In genomic region chr6:167695831-167696230, GRCh38 we compare ENCODE assay signal across 27 cellular contexts.
"Had no signal": no experiment of that assay in that cellular context is flagged by ENCODE, and none has a peak within 500 bp of the region (broad histone marks: within the 10 kb centered on the region; RNA-seq: fewer than 3 reads in every experiment).

No MANE protein-coding gene starts in this region.

- H3K9me3 ChIP-seq: colonic mucosa, heart left ventricle had no signal

- ATAC-seq: activated T-cell treated with anti-CD3 and anti-CD28 coated beads, Interleukin-2, amount 50 U/mL, for 72 hours; activated T-helper 17 cell treated with anti-CD3 and anti-CD28 coated beads, Interleukin-2, amount 50 U/mL, for 72 hours; heart left ventricle; WTC11 had no signal

- H3K27ac Mint-ChIP-seq: activated CD4-positive, alpha-beta memory T cell treated with anti-CD3 and anti-CD28 coated beads, Interleukin-2, amount 10 ng/mL, durations not matched to agents 7 days and 5 days; activated CD4-positive, alpha-beta T cell treated with anti-CD3 and anti-CD28 coated beads, Interleukin-2, amount 10 ng/mL, durations not matched to agents 7 days and 5 days; activated naive CD8-positive, alpha-beta T cell; activated T-cell treated with anti-CD3 and anti-CD28 coated beads, Interleukin-2, amount 50 U/mL, for 24 hours; activated T-cell treated with anti-CD3 and anti-CD28 coated beads, Interleukin-2, amount 50 U/mL, for 72 hours; activated T-helper 17 cell treated with anti-CD3 and anti-CD28 coated beads, Interleukin-2, amount 50 U/mL, for 72 hours; endodermal cell; WTC11 had no signal

- H3K9me3 Mint-ChIP-seq: activated CD4-positive, alpha-beta memory T cell treated with anti-CD3 and anti-CD28 coated beads, Interleukin-2, amount 10 ng/mL, durations not matched to agents 7 days and 5 days; activated CD4-positive, alpha-beta T cell treated with anti-CD3 and anti-CD28 coated beads, Interleukin-2, amount 10 ng/mL, durations not matched to agents 7 days and 5 days; activated T-cell treated with anti-CD3 and anti-CD28 coated beads, Interleukin-2, amount 50 U/mL, for 24 hours; activated T-cell treated with anti-CD3 and anti-CD28 coated beads, Interleukin-2, amount 50 U/mL, for 72 hours; activated T-helper 17 cell treated with anti-CD3 and anti-CD28 coated beads, Interleukin-2, amount 50 U/mL, for 72 hours had no signal

- H3K4me3 Mint-ChIP-seq: activated CD4-positive, alpha-beta memory T cell treated with anti-CD3 and anti-CD28 coated beads, Interleukin-2, amount 10 ng/mL, durations not matched to agents 7 days and 5 days; activated CD4-positive, alpha-beta T cell treated with anti-CD3 and anti-CD28 coated beads, Interleukin-2, amount 10 ng/mL, durations not matched to agents 7 days and 5 days; activated naive CD8-positive, alpha-beta T cell; activated T-cell treated with anti-CD3 and anti-CD28 coated beads, Interleukin-2, amount 50 U/mL, for 24 hours; activated T-cell treated with anti-CD3 and anti-CD28 coated beads, Interleukin-2, amount 50 U/mL, for 72 hours; activated T-helper 17 cell treated with anti-CD3 and anti-CD28 coated beads, Interleukin-2, amount 50 U/mL, for 72 hours; endodermal cell; WTC11 had no signal

- H3K36me3 ChIP-seq: colonic mucosa, heart left ventricle had no signal

- H3K4me3 ChIP-seq: colonic mucosa, heart left ventricle, hepatocyte had no signal

- H3K27me3 ChIP-seq: colonic mucosa, heart left ventricle, hepatocyte had no signal

- DNase-seq: activated CD4-positive, alpha-beta memory T cell treated with anti-CD3 and anti-CD28 coated beads, Interleukin-2, amount 10 ng/mL, durations not matched to agents 7 days and 5 days; activated CD4-positive, alpha-beta T cell treated with anti-CD3 and anti-CD28 coated beads for 1 hour; activated CD4-positive, alpha-beta T cell treated with anti-CD3 and anti-CD28 coated beads for 4 hours; activated CD4-positive, alpha-beta T cell treated with anti-CD3 and anti-CD28 coated beads, Interleukin-2, amount 10 ng/mL, durations not matched to agents 7 days and 5 days; activated CD4-positive, alpha-beta T cell treated with anti-CD3 and anti-CD28 coated beads, Interleukin-2, amount 50 U/mL, for 4 hours; activated CD8-positive, alpha-beta memory T cell treated with anti-CD3 and anti-CD28 coated beads, Interleukin-2, amount 50 U/mL, for 48 hours; activated effector memory CD4-positive, alpha-beta T cell treated with Interleukin-2 at 50 U/mL for 16 hours; activated gamma-delta T cell treated with Interleukin-2 at 50 U/mL for 16 hours; activated naive CD4-positive, alpha-beta T cell treated with anti-CD3 and anti-CD28 coated beads, Interleukin-2, amount 50 U/mL, for 16 hours; activated naive CD4-positive, alpha-beta T cell treated with Interleukin-2 at 50 U/mL for 16 hours; activated T-cell treated with anti-CD3 and anti-CD28 coated beads for 4 hours; activated T-cell treated with anti-CD3 and anti-CD28 coated beads, Interleukin-2, amount 50 U/mL, for 24 hours; activated T-cell treated with anti-CD3 and anti-CD28 coated beads, Interleukin-2, amount 50 U/mL, for 72 hours; amniotic stem cell; anterior cingulate cortex; central memory CD4-positive, alpha-beta T cell; cerebellar nuclear complex; colonic mucosa; effector memory CD4-positive, alpha-beta T cell; endodermal cell; foreskin fibroblast; heart left ventricle; T-helper 2 cell had no signal
